In genomic region chr15:25803541-25803940, GRCh38 we compare ENCODE assay signal across 16 cellular contexts. TPM values are rescaled to one million over a fixed set of nuclear protein-coding genes. Genes with fewer than 3 reads are reported as not detected.
"Had no signal": no experiment of that assay in that cellular context is flagged by ENCODE, and none has a peak within 500 bp of the region (broad histone marks: within the 10 kb centered on the region; RNA-seq: fewer than 3 reads in every experiment).

No MANE protein-coding gene starts in this region.

- FAIRE-seq: keratinocyte had no signal

- H3K4me3 ChIP-seq: left ventricle myocardium inferior, lung, spleen, transverse colon had no signal

- H3K36me3 ChIP-seq: left ventricle myocardium inferior, spleen, transverse colon had no signal

- DNase-seq: effector memory CD8-positive, alpha-beta T cell; foreskin keratinocyte; immature natural killer cell; left cardiac atrium; left ventricle myocardium inferior; mesenchymal stem cell; spleen; stimulated activated CD4-positive, alpha-beta T cell treated with anti-CD3 and anti-CD28 coated beads, Interleukin-15, amount 100 ng/mL, for 24 hours; stimulated activated CD4-positive, alpha-beta T cell treated with anti-CD3 and anti-CD28 coated beads, Interleukin-1b, Interleukin-23, amount 100 ng/mL, for 48 hours; stimulated activated CD4-positive, alpha-beta T cell treated with anti-CD3 and anti-CD28 coated beads, Interleukin-4, amount 100 ng/mL, for 24 hours; transverse colon had no signal

- H3K27ac ChIP-seq: epithelial cell of prostate, foreskin keratinocyte, left ventricle myocardium inferior, spleen, transverse colon had no signal

- H3K4me1 ChIP-seq: foreskin keratinocyte, transverse colon had no signal

- H3K9me3 ChIP-seq: left ventricle myocardium inferior, spleen, transverse colon had no signal

- H3K27me3 ChIP-seq: foreskin keratinocyte, transverse colon had no signal

- ATAC-seq: effector memory CD8-positive, alpha-beta T cell; foreskin keratinocyte; left cardiac atrium; sciatic nerve had no signal

RNA-seq across cellular contexts. Expression of gene ATP10A, which starts 59.6 kb away (rescaled TPM):
- total RNA-seq: foreskin keratinocyte, pulmonary artery endothelial cell had no signal
- polyA plus RNA-seq: foreskin keratinocyte, keratinocyte had no signal
